28 cellular contexts compared by ENCODE assay signal in the genomic region with DNA sequence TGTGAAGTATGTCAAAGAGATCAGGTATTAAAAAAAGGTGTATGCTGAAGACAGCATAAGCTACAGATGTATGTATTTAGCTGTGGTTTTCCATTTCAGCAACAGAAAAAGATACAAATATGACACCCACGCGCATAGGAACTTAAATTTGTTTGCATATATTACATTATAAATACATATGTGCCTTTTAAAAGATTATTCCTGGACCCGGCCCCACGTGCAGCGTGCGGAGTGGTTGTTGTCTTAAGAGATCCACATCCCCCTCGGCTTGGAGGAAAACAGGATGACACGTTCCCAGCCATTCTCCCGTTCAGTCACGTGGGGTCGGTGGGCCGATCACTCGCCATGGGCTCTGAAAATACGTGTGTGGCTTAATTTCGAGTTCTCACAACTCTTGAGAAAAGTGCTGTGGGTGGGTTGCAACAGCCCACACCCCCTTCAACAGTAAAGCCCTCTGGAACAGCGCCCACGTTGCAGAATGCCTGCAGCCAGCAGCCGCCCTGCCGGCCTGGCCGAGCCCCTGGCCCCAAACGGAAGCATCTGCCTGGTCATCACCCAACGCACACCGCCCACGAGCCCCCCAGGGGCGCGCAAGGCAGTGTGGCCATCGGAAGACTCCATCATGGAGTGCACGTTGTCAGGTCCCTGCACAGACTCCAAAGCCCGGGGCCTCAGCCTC. TPM values are rescaled to one million over a fixed set of nuclear protein-coding genes. Genes with fewer than 3 reads are reported as not detected.
"Had no signal": no experiment of that assay in that cellular context is flagged by ENCODE, and none has a peak within 500 bp of the region (broad histone marks: within the 10 kb centered on the region; RNA-seq: fewer than 3 reads in every experiment).

No MANE protein-coding gene starts in this region.

- ATAC-seq: activated CD4-positive, alpha-beta T cell treated with anti-CD3 and anti-CD28 coated beads for 36 hours; effector memory CD8-positive, alpha-beta T cell; gastrocnemius medialis; left cardiac atrium; stimulated activated effector memory CD8-positive, alpha-beta T cell treated with anti-CD3 and anti-CD28 coated beads, Interleukin-12 subunit alpha, Interleukin-12 subunit beta, amount 100 ng/mL, for 72 hours; stimulated activated naive CD8-positive, alpha-beta T cell treated with anti-CD3 and anti-CD28 coated beads, Interleukin-15, amount 100 ng/mL, for 72 hours; WTC11 had no signal

- FAIRE-seq: islet of Langerhans, urothelium cell line had no signal

- H3K9me3 Mint-ChIP-seq: memory B cell; stimulated activated effector memory CD8-positive, alpha-beta T cell treated with anti-CD3 and anti-CD28 coated beads, Interleukin-12 subunit alpha, Interleukin-12 subunit beta, amount 100 ng/mL, for 72 hours; T-helper 1 cell treated with Interleukin-12 subunit alpha and Interleukin-12 subunit beta and Interleukin-4 antibody, amounts not matched to agents 30 μg/mL and 1 μg/mL, for 36 hours had no signal

- H3K27ac ChIP-seq: breast epithelium, colonic mucosa, dorsolateral prefrontal cortex, esophagus squamous epithelium, gastrocnemius medialis, tibial artery had no signal

- H3K36me3 ChIP-seq: breast epithelium, colonic mucosa, esophagus squamous epithelium, gastrocnemius medialis, tibial artery had no signal

- DNase-seq: activated CD4-positive, alpha-beta T cell treated with anti-CD3 and anti-CD28 coated beads for 36 hours; activated CD4-positive, alpha-beta T cell treated with anti-CD3 and anti-CD28 coated beads, Interleukin-2, amount 50 U/mL, for 4 hours; activated CD8-positive, alpha-beta memory T cell treated with anti-CD3 and anti-CD28 coated beads for 24 hours; activated naive CD4-positive, alpha-beta T cell; amniotic stem cell; colonic mucosa; effector memory CD8-positive, alpha-beta T cell; esophagus squamous epithelium; gastrocnemius medialis; hypothalamus; left cardiac atrium; occipital lobe; retina; stimulated activated CD4-positive, alpha-beta T cell treated with anti-CD3 and anti-CD28 coated beads, Interleukin-12 subunit alpha, Interleukin-12 subunit beta, amount 100 ng/mL, for 4 hours; stimulated activated naive CD8-positive, alpha-beta T cell treated with anti-CD3 and anti-CD28 coated beads, Interleukin-15, amount 100 ng/mL, for 72 hours; T1000 had no signal

- H3K36me3 Mint-ChIP-seq: activated naive CD8-positive, alpha-beta T cell; memory B cell; stimulated activated effector memory CD8-positive, alpha-beta T cell treated with anti-CD3 and anti-CD28 coated beads, Interleukin-12 subunit alpha, Interleukin-12 subunit beta, amount 100 ng/mL, for 72 hours; WTC11 had no signal

- H3K4me1 ChIP-seq: breast epithelium, colonic mucosa, esophagus squamous epithelium, gastrocnemius medialis, tibial artery had no signal

- H3K4me3 ChIP-seq: breast epithelium, colonic mucosa, esophagus squamous epithelium, gastrocnemius medialis, tibial artery had no signal

- H3K27ac Mint-ChIP-seq: activated CD4-positive, alpha-beta T cell treated with anti-CD3 and anti-CD28 coated beads for 36 hours; activated naive CD8-positive, alpha-beta T cell; effector memory CD8-positive, alpha-beta T cell; memory B cell; progenitor cell of endocrine pancreas; stimulated activated effector memory CD8-positive, alpha-beta T cell treated with anti-CD3 and anti-CD28 coated beads, Interleukin-12 subunit alpha, Interleukin-12 subunit beta, amount 100 ng/mL, for 72 hours; stimulated activated naive CD8-positive, alpha-beta T cell treated with anti-CD3 and anti-CD28 coated beads, Interleukin-15, amount 100 ng/mL, for 72 hours; T-helper 1 cell treated with Interleukin-12 subunit alpha and Interleukin-12 subunit beta and Interleukin-4 antibody, amounts not matched to agents 30 μg/mL and 1 μg/mL, for 36 hours; WTC11 had no signal

- H3K27me3 ChIP-seq: colonic mucosa had no signal

- H3K4me3 Mint-ChIP-seq: activated CD4-positive, alpha-beta T cell treated with anti-CD3 and anti-CD28 coated beads for 36 hours; activated naive CD8-positive, alpha-beta T cell; effector memory CD8-positive, alpha-beta T cell; memory B cell; stimulated activated effector memory CD8-positive, alpha-beta T cell treated with anti-CD3 and anti-CD28 coated beads, Interleukin-12 subunit alpha, Interleukin-12 subunit beta, amount 100 ng/mL, for 72 hours; stimulated activated naive CD8-positive, alpha-beta T cell treated with anti-CD3 and anti-CD28 coated beads, Interleukin-15, amount 100 ng/mL, for 72 hours; T-helper 1 cell treated with Interleukin-12 subunit alpha and Interleukin-12 subunit beta and Interleukin-4 antibody, amounts not matched to agents 30 μg/mL and 1 μg/mL, for 36 hours; WTC11 had no signal

- H3K4me1 Mint-ChIP-seq: activated CD4-positive, alpha-beta T cell treated with anti-CD3 and anti-CD28 coated beads for 36 hours; stimulated activated effector memory CD8-positive, alpha-beta T cell treated with anti-CD3 and anti-CD28 coated beads, Interleukin-12 subunit alpha, Interleukin-12 subunit beta, amount 100 ng/mL, for 72 hours; stimulated activated naive CD8-positive, alpha-beta T cell treated with anti-CD3 and anti-CD28 coated beads, Interleukin-15, amount 100 ng/mL, for 72 hours; WTC11 had no signal

- H3K9me3 ChIP-seq: breast epithelium, colonic mucosa, esophagus squamous epithelium, gastrocnemius medialis, tibial artery had no signal

RNA-seq across cellular contexts. Expression of a gene that starts 18.6 kb away (rescaled TPM):
- total RNA-seq: activated CD4-positive, alpha-beta T cell treated with anti-CD3 and anti-CD28 coated beads for 36 hours; progenitor cell of endocrine pancreas had no signal
- polyA plus RNA-seq: neural cell had no signal
